Comparison of ENCODE assay signal across 22 cellular contexts in the genomic region with DNA sequence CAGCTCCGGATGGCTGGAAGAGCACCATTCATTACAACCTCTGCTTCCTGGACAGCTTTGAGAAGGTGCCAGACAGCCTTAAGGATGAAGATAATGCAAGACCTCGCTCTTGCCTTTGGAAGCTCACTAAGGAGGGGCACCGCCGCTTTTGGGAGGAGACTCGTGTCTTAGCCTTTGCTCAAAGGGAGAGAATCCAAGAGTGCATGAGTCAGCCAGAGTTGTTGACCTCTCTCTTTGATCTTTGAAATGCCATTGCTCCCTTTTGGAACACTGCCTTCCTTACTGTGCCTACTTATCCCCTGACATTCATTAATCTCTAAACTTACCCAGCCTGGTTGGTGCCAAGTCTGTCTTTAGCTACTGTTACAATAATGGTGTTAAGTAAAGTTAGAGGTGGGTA. TPM values are rescaled to one million over a fixed set of nuclear protein-coding genes. Genes with fewer than 3 reads are reported as not detected.
"Had no signal": no experiment of that assay in that cellular context is flagged by ENCODE, and none has a peak within 500 bp of the region (broad histone marks: within the 10 kb centered on the region; RNA-seq: fewer than 3 reads in every experiment).

No MANE protein-coding gene starts in this region.

- H3K36me3 ChIP-seq: ascending aorta, breast epithelium, right atrium auricular region, transverse colon had no signal

- H3K4me3 ChIP-seq: ascending aorta, breast epithelium, mucosa of descending colon, right atrium auricular region, transverse colon had no signal

- H3K4me1 ChIP-seq: ascending aorta, breast epithelium, right atrium auricular region, transverse colon had no signal

- H3K27ac ChIP-seq: ascending aorta, breast epithelium, right atrium auricular region, transverse colon had no signal

- DNase-seq: activated CD4-positive, alpha-beta T cell treated with anti-CD3 and anti-CD28 coated beads for 1 hour; activated CD4-positive, alpha-beta T cell treated with anti-CD3 and anti-CD28 coated beads, Interleukin-2, amount 50 U/mL, for 4 hours; activated naive CD4-positive, alpha-beta T cell treated with Interleukin-2 at 50 U/mL for 16 hours; activated naive CD8-positive, alpha-beta T cell treated with anti-CD3 and anti-CD28 coated beads, Interleukin-2, amount 50 U/mL, for 24 hours; cerebellar nuclear complex; effector memory CD4-positive, alpha-beta T cell; head of caudate nucleus; immature natural killer cell; left cardiac atrium; mucosa of descending colon; naive thymus-derived CD8-positive, alpha-beta T cell; posterior cingulate gyrus; small intestine; stimulated activated CD4-positive, alpha-beta T cell treated with anti-CD3 and anti-CD28 coated beads, Interleukin-4, amount 100 ng/mL, for 4 hours; stimulated activated CD8-positive, alpha-beta memory T cell treated with anti-CD3 and anti-CD28 coated beads, Interleukin-4, amount 100 ng/mL, for 48 hours; stimulated activated naive CD4-positive, alpha-beta T cell treated with Interleukin-2 at 50 U/mL for 16 hours; transverse colon had no signal

- H3K9me3 ChIP-seq: ascending aorta, breast epithelium, mucosa of descending colon, right atrium auricular region, transverse colon had no signal

- FAIRE-seq: frontal cortex, small intestine had no signal

- ATAC-seq: activated naive CD8-positive, alpha-beta T cell treated with anti-CD3 and anti-CD28 coated beads, Interleukin-2, amount 50 U/mL, for 24 hours; activated T-helper 17 cell treated with anti-CD3 and anti-CD28 coated beads, Interleukin-2, amount 50 U/mL, for 72 hours; left cardiac atrium; mucosa of descending colon; naive thymus-derived CD8-positive, alpha-beta T cell had no signal

- H3K27me3 ChIP-seq: ascending aorta, right atrium auricular region, transverse colon had no signal

RNA-seq across cellular contexts. Expression of a gene that starts 1.2 kb away (rescaled TPM):
- total RNA-seq: activated T-helper 17 cell treated with anti-CD3 and anti-CD28 coated beads, Interleukin-2, amount 50 U/mL, for 72 hours; ascending aorta; breast epithelium; left cardiac atrium; mucosa of descending colon; naive thymus-derived CD8-positive, alpha-beta T cell; right atrium auricular region; transverse colon had no signal
- polyA plus RNA-seq: immature natural killer cell; naive thymus-derived CD8-positive, alpha-beta T cell; small intestine had no signal
